1 cellular context compared by ENCODE assay signal in the genomic region with DNA sequence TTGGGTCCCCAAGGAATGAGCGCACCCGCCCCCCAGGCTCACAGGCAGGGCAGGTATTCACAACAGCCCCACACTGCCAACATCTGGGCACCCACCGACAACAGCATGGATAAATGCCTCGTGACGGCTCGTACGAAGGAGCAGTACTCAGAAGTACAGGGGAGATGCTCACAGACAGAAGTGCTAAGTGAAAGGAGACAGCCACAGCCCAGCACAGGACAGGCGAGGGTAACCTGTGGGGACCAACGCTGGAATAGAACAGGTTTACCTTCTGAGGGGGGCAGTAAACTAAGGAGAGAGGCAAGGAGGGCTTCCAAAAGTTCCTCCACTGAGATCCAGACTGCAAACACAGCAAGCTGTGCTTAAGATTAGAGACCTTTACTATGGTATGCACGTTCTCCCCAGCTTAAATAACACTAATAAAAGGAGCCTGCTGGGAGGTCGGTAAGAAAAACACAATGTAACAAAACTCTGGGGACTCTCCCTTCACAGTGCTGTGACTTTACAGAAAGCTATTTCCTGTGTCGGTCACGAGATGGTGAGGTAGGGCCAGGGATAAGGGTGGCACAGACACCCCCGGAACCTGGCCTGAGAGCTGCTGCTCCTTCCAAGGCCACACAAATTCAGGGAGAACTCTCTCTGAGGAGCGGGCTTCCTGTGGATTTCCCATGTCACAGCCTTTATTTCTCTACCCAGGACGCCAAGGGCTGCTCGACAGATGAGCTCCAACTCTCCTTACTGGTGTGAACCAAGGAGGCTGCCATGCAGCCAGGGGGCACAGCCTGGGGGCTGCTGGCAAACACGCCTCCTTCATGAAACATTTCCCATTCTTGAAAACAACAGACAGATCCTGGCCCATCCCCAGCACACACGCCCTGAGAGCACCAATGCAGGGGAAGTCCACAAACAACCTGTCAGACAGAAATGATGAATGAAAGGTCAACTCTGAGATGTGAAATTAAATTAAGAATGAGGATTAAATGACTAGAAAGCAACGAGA.
TF ChIP-seq lines count a peak whose summit lies in the region.

No MANE protein-coding gene starts in this region.

TF ChIP-seq in H1, 55 proteins besides CTCF, POLR2A, EP300 and RAD21 (continued from another document):
- peak in 1 of 2 experiments; percentile 38; a peak in 1 of 4 replicates for TF ChIP-seq HDAC2 (IDR thresholded peaks at IDR 0.05; ENCODE audit: borderline replicate concordance in 1 of 2, low read depth in 2 of 2, low read length in 2 of 2)
- peak in 1 of 2 experiments; percentile 45 for TF ChIP-seq BCL11A (IDR thresholded peaks at IDR 0.05; ENCODE audit: low read depth in 2 of 2, low read length in 2 of 2)
- peak; percentile 82; the same call in 1 of the 2 replicates for TF ChIP-seq TCF12 (IDR thresholded peaks at IDR 0.05; ENCODE audit: low read depth, low read length)
- TF ChIP-seq EGR1 (IDR thresholded peaks at IDR 0.05; ENCODE audit: borderline replicate concordance, low read depth, low read length): peak; percentile 40; the same call in 1 of the 2 replicates
- TF ChIP-seq JUND (IDR thresholded peaks at IDR 0.05; ENCODE audit: low read length): peak; percentile 37; the same call in 1 of the 2 replicates
- no peak for TF ChIP-seq TBP (IDR thresholded peaks at IDR 0.05; ENCODE audit: low read depth, low read length)
- TF ChIP-seq POLR2AphosphoS5 (IDR thresholded peaks at IDR 0.05; ENCODE audit: low read depth, low read length): peak; percentile 62; the same call in 1 of the 2 replicates
- TF ChIP-seq SP1 (IDR thresholded peaks at IDR 0.05; ENCODE audit: low read depth, low read length): peak; percentile 66; the same call in 1 of the 2 replicates
- TF ChIP-seq POU5F1 (IDR thresholded peaks at IDR 0.05; ENCODE audit: low read depth, low read length): no peak
- no peak for TF ChIP-seq GTF2F1 (IDR thresholded peaks at IDR 0.05; ENCODE audit: borderline replicate concordance, low read depth, low read length)
- TF ChIP-seq MAFK (IDR thresholded peaks at IDR 0.05; ENCODE audit: low read depth, low read length): no peak
- TF ChIP-seq TEAD4 (IDR thresholded peaks at IDR 0.05; ENCODE audit: low read depth, low read length): peak; percentile 58; the same call in 1 of the 2 replicates
- TF ChIP-seq, protein P1, sequence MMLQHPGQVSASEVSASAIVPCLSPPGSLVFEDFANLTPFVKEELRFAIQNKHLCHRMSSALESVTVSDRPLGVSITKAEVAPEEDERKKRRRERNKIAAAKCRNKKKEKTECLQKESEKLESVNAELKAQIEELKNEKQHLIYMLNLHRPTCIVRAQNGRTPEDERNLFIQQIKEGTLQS (IDR thresholded peaks at IDR 0.05; ENCODE audit: insufficient read depth, low read depth, low read length): no peak
- TF ChIP-seq KDM1A (IDR thresholded peaks at IDR 0.05; ENCODE audit: borderline replicate concordance, low read length): no peak
- TF ChIP-seq SRF (IDR thresholded peaks at IDR 0.05; ENCODE audit: low read depth, low read length): no peak
- TF ChIP-seq, protein P2, sequence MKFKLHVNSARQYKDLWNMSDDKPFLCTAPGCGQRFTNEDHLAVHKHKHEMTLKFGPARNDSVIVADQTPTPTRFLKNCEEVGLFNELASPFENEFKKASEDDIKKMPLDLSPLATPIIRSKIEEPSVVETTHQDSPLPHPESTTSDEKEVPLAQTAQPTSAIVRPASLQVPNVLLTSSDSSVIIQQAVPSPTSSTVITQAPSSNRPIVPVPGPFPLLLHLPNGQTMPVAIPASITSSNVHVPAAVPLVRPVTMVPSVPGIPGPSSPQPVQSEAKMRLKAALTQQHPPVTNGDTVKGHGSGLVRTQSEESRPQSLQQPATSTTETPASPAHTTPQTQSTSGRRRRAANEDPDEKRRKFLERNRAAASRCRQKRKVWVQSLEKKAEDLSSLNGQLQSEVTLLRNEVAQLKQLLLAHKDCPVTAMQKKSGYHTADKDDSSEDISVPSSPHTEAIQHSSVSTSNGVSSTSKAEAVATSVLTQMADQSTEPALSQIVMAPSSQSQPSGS (IDR thresholded peaks at IDR 0.05; ENCODE audit: low read length): no peak
- no peak; the same call in 1 of the 2 replicates for TF ChIP-seq JUN (IDR thresholded peaks at IDR 0.05; ENCODE audit: low read depth, low read length)
- TF ChIP-seq CEBPB (IDR thresholded peaks at IDR 0.05; ENCODE audit: low read depth, low read length): no peak
- TF ChIP-seq PHF8 (conservative IDR thresholded peaks at IDR 0.05; ENCODE audit: low read depth, low read length): no peak
- no peak for TF ChIP-seq RXRA (IDR thresholded peaks at IDR 0.05; ENCODE audit: insufficient read depth, low read depth, low read length)
- no peak for TF ChIP-seq CHD2 (IDR thresholded peaks at IDR 0.05; ENCODE audit: low read length)
TF ChIP-seq in H1: peak in this region for 8.
